ENCODE assay signal across 15 cellular contexts in genomic region chr1:94406446-94406845, GRCh38. TPM values are rescaled to one million over a fixed set of nuclear protein-coding genes. Genes with fewer than 3 reads are reported as not detected.
A peak's percentile ranks its signal among the peaks of the same experiment; 100 is the strongest.
DNase-seq lines count a peak whose midpoint lies in the region; ATAC-seq and TF ChIP-seq lines count a peak whose summit lies in the region.
"Had no signal": no experiment of that assay in that cellular context is flagged by ENCODE, and none has a peak within 500 bp of the region (broad histone marks: within the 10 kb centered on the region; RNA-seq: fewer than 3 reads in every experiment).

No MANE protein-coding gene starts in this region.

- DNase-seq in HT-29 (ENCODE audit: low spot score) (peak; percentile 26), choroid plexus epithelial cell (ENCODE audit: low read depth) (peak; percentile 55), left colon (no peak), upper lobe of right lung (no peak), SKM-1 treated with dmso at 0.1 percent for 144 hours (lab: John Stamatoyannopoulos, UW; ENCODE audit: unreplicated experiment) (no peak), MV-4-11 (lab: John Stamatoyannopoulos, UW) (no peak)
- DNase-seq in activated CD4-positive, alpha-beta T cell treated with anti-CD3 and anti-CD28 coated beads, Interleukin-2, amount 50 U/mL, for 48 hours, result no peak
- no peak for DNase-seq in stimulated activated naive CD8-positive, alpha-beta T cell treated with anti-CD3 and anti-CD28 coated beads, Interleukin-15, amount 100 ng/mL, for 72 hours
- DNase-seq: CD4-positive, CD25-positive, alpha-beta regulatory T cell; DMS53; GF-D8; GOT3; H9 had no signal

- H3K27me3 Mint-ChIP-seq in stimulated activated naive CD8-positive, alpha-beta T cell treated with anti-CD3 and anti-CD28 coated beads, Interleukin-15, amount 100 ng/mL, for 72 hours, result no peaks in the 10 kb centered on the region

- ATAC-seq in left colon (peak; percentile 97), upper lobe of right lung (peak; percentile 39)
- ATAC-seq in stimulated activated naive CD8-positive, alpha-beta T cell treated with anti-CD3 and anti-CD28 coated beads, Interleukin-15, amount 100 ng/mL, for 72 hours, result no peak

- no peaks in the 10 kb centered on the region for H3K9me3 ChIP-seq in upper lobe of right lung
- H3K9me3 ChIP-seq: BLaER1 had no signal

- intact Hi-C loops in left colon (cut with DNase I, micrococcal nuclease) (no loop called here), upper lobe of right lung (cut with DNase I) (no loop called here)

- H3K4me3 ChIP-seq in choroid plexus epithelial cell (ENCODE audit: low read depth, low read length) (no peak overlapping the region), upper lobe of right lung (no peak overlapping the region)
- H3K4me3 ChIP-seq: BLaER1 had no signal

- H3K27ac ChIP-seq in upper lobe of right lung, result no peak overlapping the region
- H3K27ac ChIP-seq: BLaER1 had no signal

- H3K36me3 ChIP-seq in upper lobe of right lung, result no peaks in the 10 kb centered on the region
- H3K36me3 ChIP-seq: BLaER1 had no signal

- H3K9me3 Mint-ChIP-seq in stimulated activated naive CD8-positive, alpha-beta T cell treated with anti-CD3 and anti-CD28 coated beads, Interleukin-15, amount 100 ng/mL, for 72 hours, result no peaks in the 10 kb centered on the region
- H3K9me3 Mint-ChIP-seq: CD4-positive, CD25-positive, alpha-beta regulatory T cell; H9; IgD-negative memory B cell had no signal

- H3K4me3 Mint-ChIP-seq in stimulated activated naive CD8-positive, alpha-beta T cell treated with anti-CD3 and anti-CD28 coated beads, Interleukin-15, amount 100 ng/mL, for 72 hours, result no peak overlapping the region
- H3K4me3 Mint-ChIP-seq: CD4-positive, CD25-positive, alpha-beta regulatory T cell; H9; IgD-negative memory B cell had no signal

- H3K4me1 ChIP-seq in upper lobe of right lung, result no peaks in the 10 kb centered on the region

- H3K27ac Mint-ChIP-seq in stimulated activated naive CD8-positive, alpha-beta T cell treated with anti-CD3 and anti-CD28 coated beads, Interleukin-15, amount 100 ng/mL, for 72 hours, result no peak overlapping the region
- H3K27ac Mint-ChIP-seq: CD4-positive, CD25-positive, alpha-beta regulatory T cell; H9; IgD-negative memory B cell had no signal

- TF ChIP-seq CTCF in choroid plexus epithelial cell (conservative IDR thresholded peaks at IDR 0.05; ENCODE audit: low read depth, low read length), result no peak
- no peak for TF ChIP-seq CTCF in upper lobe of right lung (IDR thresholded peaks at IDR 0.05)

- H3K4me1 Mint-ChIP-seq in stimulated activated naive CD8-positive, alpha-beta T cell treated with anti-CD3 and anti-CD28 coated beads, Interleukin-15, amount 100 ng/mL, for 72 hours, result no peaks in the 10 kb centered on the region
- H3K4me1 Mint-ChIP-seq: CD4-positive, CD25-positive, alpha-beta regulatory T cell had no signal

- no peaks in the 10 kb centered on the region for H3K27me3 ChIP-seq in upper lobe of right lung
- H3K27me3 ChIP-seq: BLaER1 had no signal

RNA-seq across cellular contexts. Expression of gene ABCD3, which starts 11.7 kb away (rescaled TPM):
- total RNA-seq in HT-29 (2014; rRNA removed; shearing (Covaris generic)), result 25.0 and 27.5 TPM in 2 replicates
- total RNA-seq in left colon (100 to 1,000 TPM; 111 to 117 TPM), upper lobe of right lung (50.9 TPM)

Comparison
In these comparisons a context has a peak if more than half of its experiments do, and no peak if none do; other contexts are left out.
1. DNase-seq: peak in HT-29 (single experiment) and choroid plexus epithelial cell (single experiment); none in left colon (0 of 2), upper lobe of right lung (single experiment), activated CD4-positive, alpha-beta T cell treated with anti-CD3 and anti-CD28 coated beads, Interleukin-2, amount 50 U/mL, for 48 hours (0 of 2), stimulated activated naive CD8-positive, alpha-beta T cell treated with anti-CD3 and anti-CD28 coated beads, Interleukin-15, amount 100 ng/mL, for 72 hours (0 of 2), SKM-1 treated with dmso at 0.1 percent for 144 hours (single experiment) and MV-4-11 (single experiment).